16 cellular contexts compared by ENCODE assay signal in genomic region chr19:4425531-4425930, GRCh38. TPM values are rescaled to one million over a fixed set of nuclear protein-coding genes. Genes with fewer than 3 reads are reported as not detected.
DNase-seq lines count a peak whose midpoint lies in the region; ATAC-seq and TF ChIP-seq lines count a peak whose summit lies in the region.
"Had no signal": no experiment of that assay in that cellular context is flagged by ENCODE, and none has a peak within 500 bp of the region (broad histone marks: within the 10 kb centered on the region; RNA-seq: fewer than 3 reads in every experiment).

No MANE protein-coding gene starts in this region.

- H3K4me1 ChIP-seq in endodermal cell (ENCODE audit: control insufficient read depth, insufficient read depth, low read length) = no peaks in the 10 kb centered on the region
- H3K4me1 ChIP-seq in PC-9 (replicated peaks; ENCODE audit: insufficient read depth) = no peaks in the 10 kb centered on the region
- H3K4me1 ChIP-seq: breast epithelium, foreskin keratinocyte, parathyroid adenoma, tibial artery had no signal

- no peaks in the 10 kb centered on the region for H3K9me3 Mint-ChIP-seq in endodermal cell

- no peaks in the 10 kb centered on the region for H3K79me2 ChIP-seq in PC-9 (ENCODE audit: low read depth)
- H3K79me2 ChIP-seq: parathyroid adenoma had no signal

- H3K27ac Mint-ChIP-seq in endodermal cell = peak overlapping the region; percentile 7

- POLR2A ChIA-PET in PC-9 (lab: Charles Lee; ENCODE audit: unreplicated experiment) = no interaction called here

- peak; percentile 88 for DNase-seq in EL
- DNase-seq in NCI-H226 = peak; percentile 29
- no peak for DNase-seq in endodermal cell
- DNase-seq in skeletal muscle cell (ENCODE audit: low read depth) = peak; percentile 77
- DNase-seq in PC-9 = no peak
- DNase-seq in SKM-1 treated with dmso at 0.1 percent for 144 hours (lab: John Stamatoyannopoulos, UW; ENCODE audit: unreplicated experiment) = no peak
- DNase-seq: activated naive CD4-positive, alpha-beta T cell treated with Interleukin-2 at 50 U/mL for 16 hours; foreskin keratinocyte; NCI-H1694 treated with DMSO at 0.1 percent for 48 hours; T-helper 2 cell; tibial artery had no signal

- WGBS in endodermal cell (ENCODE audit: insufficient coverage in 1 of 2, insufficient read length in 1 of 2), 2 experiments = 98 to 100% methylated on average over 3 to 6 of the region's 6 CpGs

- H3K36me3 ChIP-seq in endodermal cell (ENCODE audit: control insufficient read depth, insufficient read depth, low read length) = peaks cover 67% of the 10 kb centered on the region
- H3K36me3 ChIP-seq in PC-9 (ENCODE audit: low read depth) = no peaks in the 10 kb centered on the region
- H3K36me3 ChIP-seq: breast epithelium had no signal

- no peaks in the 10 kb centered on the region for H3K9me2 ChIP-seq in PC-9 (ENCODE audit: insufficient read depth)

- H3K27me3 ChIP-seq in endodermal cell (ENCODE audit: control insufficient read depth, insufficient read depth, low read length, poor library complexity, severe bottlenecking) = no peaks in the 10 kb centered on the region
- no peaks in the 10 kb centered on the region for H3K27me3 ChIP-seq in PC-9 (ENCODE audit: insufficient read depth, low read depth)
- H3K27me3 ChIP-seq: breast epithelium, foreskin keratinocyte, tibial artery had no signal

- H3K27ac ChIP-seq in endodermal cell (ENCODE audit: low read depth, low read length) (no peak overlapping the region), PC-9 (no peak overlapping the region)
- H3K27ac ChIP-seq: breast epithelium, foreskin keratinocyte, parathyroid adenoma, tibial artery had no signal

- no peak overlapping the region for H3K4me3 Mint-ChIP-seq in endodermal cell

- no peaks in the 10 kb centered on the region for H3K4me1 Mint-ChIP-seq in endodermal cell

- H3K36me3 Mint-ChIP-seq in endodermal cell (ENCODE audit: low read depth) = peaks cover 60% of the 10 kb centered on the region

- H3K4me2 ChIP-seq in PC-9 = no peak overlapping the region
- H3K4me2 ChIP-seq: smooth muscle cell had no signal

- no peak for ATAC-seq in HG03460 (IDR thresholded peaks at IDR 0.05; ENCODE audit: unreplicated experiment)
- no peak for ATAC-seq in GM21723 (IDR thresholded peaks at IDR 0.05; ENCODE audit: unreplicated experiment)
- ATAC-seq: foreskin keratinocyte had no signal

- no peaks in the 10 kb centered on the region for H3K27me3 Mint-ChIP-seq in endodermal cell (ENCODE audit: insufficient read depth)

- TF ChIP-seq CTCF in endodermal cell (conservative IDR thresholded peaks at IDR 0.05) (no peak), PC-9 (conservative IDR thresholded peaks at IDR 0.05) (no peak)

- BruUV-seq in PC-9 (replicated peaks; lab: Mats Ljungman, UMichigan) = no TSS peak

- no peak overlapping the region for H2AFZ ChIP-seq in PC-9
- H2AFZ ChIP-seq: parathyroid adenoma had no signal

- no peak overlapping the region for H3K9ac ChIP-seq in endodermal cell (ENCODE audit: extremely low read depth, low read length, poor library complexity, severe bottlenecking)
- H3K9ac ChIP-seq: parathyroid adenoma had no signal

- intact Hi-C loops in PC-9 (cut with micrococcal nuclease; ENCODE audit: unreplicated experiment) = no loop called here

- CTCF ChIA-PET in PC-9 (lab: Charles Lee) = no interaction called here

- H3K4me3 ChIP-seq in endodermal cell (ENCODE audit: low read length) (no peak overlapping the region), skeletal muscle cell (ENCODE audit: low read depth, low read length) (no peak overlapping the region), PC-9 (no peak overlapping the region)
- H3K4me3 ChIP-seq: breast epithelium, smooth muscle cell, tibial artery had no signal

- no peaks in the 10 kb centered on the region for H4K20me1 ChIP-seq in PC-9 (ENCODE audit: insufficient read depth)

- H3F3A ChIP-seq in PC-9 (ENCODE audit: insufficient read depth, low read depth) = no peaks in the 10 kb centered on the region

- no peaks in the 10 kb centered on the region for H3K9me3 ChIP-seq in endodermal cell (ENCODE audit: control insufficient read depth, low read length)
- H3K9me3 ChIP-seq in PC-9 (ENCODE audit: insufficient read depth, low read depth) = no peaks in the 10 kb centered on the region
- H3K9me3 ChIP-seq: breast epithelium, tibial artery had no signal

RNA-seq across cellular contexts. Expression of gene CHAF1A, which starts 23.1 kb away (rescaled TPM):
- total RNA-seq in endodermal cell (10 to 100 TPM; 70.7 to 76.9 TPM), PC-9 (2021) (24.3 and 30.0 TPM in 2 replicates)
- 48.1 TPM for polyA plus RNA-seq in endodermal cell (2013, experiment 1 of 2)
- 46.4 TPM for polyA plus RNA-seq in endodermal cell (2013, experiment 2 of 2)

RNA-seq across cellular contexts. Expression of gene SH3GL1, which starts 25.2 kb away (rescaled TPM):
- total RNA-seq in endodermal cell (10 to 100 TPM; 76.8 to 77.0 TPM), PC-9 (2021) (45.8 and 49.2 TPM in 2 replicates)
- 76.9 TPM for polyA plus RNA-seq in endodermal cell (2013, experiment 1 of 2)
- polyA plus RNA-seq in endodermal cell (2013, experiment 2 of 2) = 77.1 TPM

RNA-seq across cellular contexts. Expression of gene UBXN6, which starts 32.1 kb away (rescaled TPM):
- 10 to 100 TPM; 31.2 to 36.9 TPM for total RNA-seq in endodermal cell
- polyA plus RNA-seq in endodermal cell (2013, experiment 1 of 2) = 37.4 TPM
- polyA plus RNA-seq in endodermal cell (2013, experiment 2 of 2) = 37.1 TPM
- 79.4 and 94.7 TPM in 2 replicates for total RNA-seq in PC-9 (2021)

RNA-seq across cellular contexts. Expression of gene HDGFL2, which starts 46.6 kb away (rescaled TPM):
- total RNA-seq in endodermal cell (100 to 1,000 TPM; 117 TPM), PC-9 (2021) (50.8 and 60.2 TPM in 2 replicates)
- polyA plus RNA-seq in endodermal cell (2013, experiment 1 of 2) = 91.6 TPM
- 89.8 TPM for polyA plus RNA-seq in endodermal cell (2013, experiment 2 of 2)

Comparison
In these comparisons a context has a peak if more than half of its experiments do, and no peak if none do; other contexts are left out.
1. DNase-seq: peak in EL (single experiment), NCI-H226 (single experiment) and skeletal muscle cell (single experiment); none in endodermal cell (single experiment), PC-9 (0 of 2) and SKM-1 treated with dmso at 0.1 percent for 144 hours (single experiment).